12 cellular contexts compared by ENCODE assay signal in genomic region chr2:100611079-100612029, GRCh38. TPM values are rescaled to one million over a fixed set of nuclear protein-coding genes. Genes with fewer than 3 reads are reported as not detected.
DNase-seq lines count a peak whose midpoint lies in the region; ATAC-seq and TF ChIP-seq lines count a peak whose summit lies in the region.
"Had no signal": no experiment of that assay in that cellular context is flagged by ENCODE, and none has a peak within 500 bp of the region (broad histone marks: within the 10 kb centered on the region; RNA-seq: fewer than 3 reads in every experiment).

No MANE protein-coding gene starts in this region.

- H3K36me3 ChIP-seq in skeletal muscle satellite cell (ENCODE audit: insufficient read depth, low read length) (no peaks in the 10 kb centered on the region), BE2C (no peaks in the 10 kb centered on the region)
- H3K36me3 ChIP-seq: BLaER1, HAP-1 had no signal

- no peak for TF ChIP-seq POLR2A in GM18505 (IDR thresholded peaks at IDR 0.05; ENCODE audit: borderline replicate concordance, extremely low read depth, insufficient read depth, insufficient read length)

- peak; percentile 44 for DNase-seq in DMS53 (lab: John Stamatoyannopoulos, UW)
- DNase-seq in DMS53 treated with DMSO at 0.1 percent for 48 hours (lab: John Stamatoyannopoulos, UW; ENCODE audit: unreplicated experiment): no peak
- no peak for DNase-seq in caudate nucleus (lab: John Stamatoyannopoulos, UW)
- DNase-seq in mesenteric fat pad (ENCODE audit: low spot score): peak; percentile 76
- no peak for DNase-seq in BE2C
- no peak for DNase-seq in SW480 (ENCODE audit: low spot score)

- H3K9me3 ChIP-seq in skeletal muscle satellite cell (replicated peaks; ENCODE audit: low read length) (no peaks in the 10 kb centered on the region), BE2C (no peaks in the 10 kb centered on the region)
- H3K9me3 ChIP-seq: BLaER1, Caco-2, HAP-1 had no signal

- H3K4me1 ChIP-seq in skeletal muscle satellite cell (ENCODE audit: control insufficient read depth, insufficient read depth, low read length) (peaks cover 11% of the 10 kb centered on the region), BE2C (no peaks in the 10 kb centered on the region)
- H3K4me1 ChIP-seq: BLaER1, Caco-2, HAP-1 had no signal

- no peak overlapping the region for H3K9ac ChIP-seq in skeletal muscle satellite cell (ENCODE audit: low read depth, low read length)
- H3K9ac ChIP-seq: BLaER1 had no signal

- no peak for TF ChIP-seq CTCF in BE2C (IDR thresholded peaks at IDR 0.05; ENCODE audit: low read depth, low read length)

- H3K27ac ChIP-seq in caudate nucleus (ENCODE audit: low read depth, low read length): peak overlapping the region; percentile 54
- H3K27ac ChIP-seq: 22Rv1, BLaER1 had no signal

- peaks cover 15% of the 10 kb centered on the region for H3K27me3 ChIP-seq in skeletal muscle satellite cell (ENCODE audit: control insufficient read depth, insufficient read depth, low read length)
- H3K27me3 ChIP-seq in BE2C: no peaks in the 10 kb centered on the region
- H3K27me3 ChIP-seq: BLaER1 had no signal

- no peak for ATAC-seq in GM18505 (IDR thresholded peaks at IDR 0.05; ENCODE audit: unreplicated experiment)

- H3K4me3 ChIP-seq in skeletal muscle satellite cell (ENCODE audit: low read length): no peak overlapping the region
- H3K4me3 ChIP-seq in BE2C (ENCODE audit: low read depth, low read length): no peak overlapping the region
- H3K4me3 ChIP-seq: BLaER1, HAP-1 had no signal

- peak overlapping the region; percentile 53 for H3K4me2 ChIP-seq in skeletal muscle satellite cell (ENCODE audit: low read length)
- H3K4me2 ChIP-seq: BLaER1 had no signal

RNA-seq across cellular contexts. Expression of gene PDCL3, which starts 48.6 kb away (rescaled TPM):
- total RNA-seq in mesenteric fat pad: 21.6 TPM
- total RNA-seq in skeletal muscle satellite cell (2012; rRNA removed): 16.0 and 23.4 TPM in 2 replicates
- 21.1 TPM for polyA plus RNA-seq in BE2C (2012; ENCODE audit: insufficient read depth, insufficient read length, low read depth)

Comparison
In these comparisons a context has a peak if more than half of its experiments do, and no peak if none do; other contexts are left out.
1. DNase-seq: peak in DMS53 (single experiment) and mesenteric fat pad (single experiment); none in DMS53 treated with DMSO at 0.1 percent for 48 hours (single experiment), caudate nucleus (0 of 61), BE2C (single experiment) and SW480 (single experiment).